ENCODE assay signal across 8 cellular contexts in the genomic region with DNA sequence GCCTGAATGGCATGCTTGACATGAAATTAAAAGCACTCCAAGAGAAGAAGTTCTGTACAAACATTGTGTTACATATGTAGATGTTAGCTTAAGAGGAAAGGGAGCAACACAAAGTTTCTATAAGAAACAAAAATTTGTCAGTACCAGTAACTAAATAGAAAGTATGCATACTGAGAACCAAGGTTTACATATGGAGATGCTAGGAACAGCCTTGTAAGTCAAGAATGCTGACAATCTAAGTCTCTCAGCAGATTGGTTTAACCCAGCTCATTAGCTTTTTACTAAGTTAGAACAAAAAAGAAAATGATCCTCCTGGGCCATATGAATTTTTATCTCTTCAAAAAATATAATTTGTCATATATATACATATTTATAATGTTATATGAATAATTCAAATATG.
"Had no signal": no experiment of that assay in that cellular context is flagged by ENCODE, and none has a peak within 500 bp of the region (broad histone marks: within the 10 kb centered on the region; RNA-seq: fewer than 3 reads in every experiment).

No MANE protein-coding gene starts in this region.

- DNase-seq: GOT3, H9, HCEC 1CT, IMR-90, KG1 had no signal

- FAIRE-seq: H54, HTR-8/SVneo, K562 had no signal

- H3K4me3 Mint-ChIP-seq: H9 had no signal

- H3K4me3 ChIP-seq: K562 had no signal

- ATAC-seq: K562 had no signal

- H3K9me3 Mint-ChIP-seq: H9 had no signal
